ENCODE assay signal across 20 cellular contexts in genomic region chr4:111362891-111363290, GRCh38.
DNase-seq lines count a peak whose midpoint lies in the region; ATAC-seq and TF ChIP-seq lines count a peak whose summit lies in the region.
"Had no signal": no experiment of that assay in that cellular context is flagged by ENCODE, and none has a peak within 500 bp of the region (broad histone marks: within the 10 kb centered on the region; RNA-seq: fewer than 3 reads in every experiment).

No MANE protein-coding gene starts in this region.

- in situ Hi-C loops in astrocyte of the cerebellum (cut with HindIII; ENCODE audit: low sequenced_read_pairs), result no loop called here

- no peaks in the 10 kb centered on the region for H3K36me3 ChIP-seq in left ventricle myocardium inferior
- H3K36me3 ChIP-seq: brain microvascular endothelial cell, esophagus muscularis mucosa had no signal

- no peaks in the 10 kb centered on the region for H3K4me1 ChIP-seq in left ventricle myocardium inferior
- H3K4me1 ChIP-seq: A549, Caco-2, esophagus muscularis mucosa had no signal

- peaks cover 25% of the 10 kb centered on the region for H3K9me3 ChIP-seq in left ventricle myocardium inferior (replicated peaks)
- H3K9me3 ChIP-seq: A549, Caco-2 had no signal

- H3K27me3 ChIP-seq in left ventricle myocardium inferior (ENCODE audit: low read depth), result no peaks in the 10 kb centered on the region
- H3K27me3 ChIP-seq: brain microvascular endothelial cell, esophagus muscularis mucosa had no signal

- DNase-seq in Right ventricle myocardium superior (peak; percentile 29), left ventricle myocardium inferior (no peak), astrocyte of the cerebellum (ENCODE audit: low read depth) (peak; percentile 12), left ventricle myocardium superior (no peak), ureter (ENCODE audit: low spot score) (no peak), NCI-H1417 treated with DMSO at 0.1 percent for 48 hours (lab: John Stamatoyannopoulos, UW) (no peak)
- DNase-seq: activated CD4-positive, alpha-beta T cell treated with anti-CD3 and anti-CD28 coated beads for 36 hours; activated CD8-positive, alpha-beta memory T cell treated with anti-CD3 and anti-CD28 coated beads, Interleukin-2, amount 50 U/mL, for 48 hours; activated naive CD4-positive, alpha-beta T cell; brain microvascular endothelial cell; Caco-2; NCI-H1436 treated with DMSO at 0.1 percent for 48 hours; NCI-H345; SHP77 treated with DMSO at 0.1 percent for 48 hours; stimulated activated naive CD8-positive, alpha-beta T cell treated with anti-CD3 and anti-CD28 coated beads, Interleukin-15, Interleukin-2, amounts not matched to agents 100 U/mL and 50 U/mL, for 24 hours had no signal

- intact Hi-C loops in Right ventricle myocardium superior (cut with DNase I) (no loop called here), left ventricle myocardium inferior (cut with micrococcal nuclease) (no loop called here), left ventricle myocardium superior (cut with micrococcal nuclease) (no loop called here)

- ATAC-seq in Right ventricle myocardium superior (ENCODE audit: poor library complexity), result peak; percentile 62
- ATAC-seq in left ventricle myocardium superior, result peak; percentile 87
- ATAC-seq in HG03354 (IDR thresholded peaks at IDR 0.05; ENCODE audit: poor library complexity, severe bottlenecking, unreplicated experiment), result no peak
- ATAC-seq in GM21825 (IDR thresholded peaks at IDR 0.05; ENCODE audit: unreplicated experiment), result no peak
- ATAC-seq: A549; activated CD4-positive, alpha-beta T cell treated with anti-CD3 and anti-CD28 coated beads for 36 hours; stimulated activated naive CD8-positive, alpha-beta T cell treated with anti-CD3 and anti-CD28 coated beads, Interleukin-15, Interleukin-2, amounts not matched to agents 100 U/mL and 50 U/mL, for 24 hours had no signal

- TF ChIP-seq CTCF in left ventricle myocardium inferior (IDR thresholded peaks at IDR 0.05; ENCODE audit: borderline replicate concordance) (no peak), astrocyte of the cerebellum (IDR thresholded peaks at IDR 0.05; ENCODE audit: low read depth, low read length, missing control alignments) (no peak)

- no peak overlapping the region for H3K4me3 ChIP-seq in left ventricle myocardium inferior
- H3K4me3 ChIP-seq in astrocyte of the cerebellum (ENCODE audit: low read depth, low read length), result no peak overlapping the region
- H3K4me3 ChIP-seq: A549, esophagus muscularis mucosa had no signal

- H3K27ac ChIP-seq in left ventricle myocardium inferior (replicated peaks), result no peak overlapping the region
- H3K27ac ChIP-seq: A549, brain microvascular endothelial cell, esophagus muscularis mucosa, KMS-11 had no signal

Comparison
In these comparisons a context has a peak if more than half of its experiments do, and no peak if none do; other contexts are left out.
1. DNase-seq: peak in Right ventricle myocardium superior (single experiment) and astrocyte of the cerebellum (single experiment); none in left ventricle myocardium inferior (single experiment), left ventricle myocardium superior (single experiment), ureter (single experiment) and NCI-H1417 treated with DMSO at 0.1 percent for 48 hours (single experiment).
2. ATAC-seq: peak in Right ventricle myocardium superior (single experiment) and left ventricle myocardium superior (single experiment); none in HG03354 (single experiment) and GM21825 (single experiment).